In the genomic region with DNA sequence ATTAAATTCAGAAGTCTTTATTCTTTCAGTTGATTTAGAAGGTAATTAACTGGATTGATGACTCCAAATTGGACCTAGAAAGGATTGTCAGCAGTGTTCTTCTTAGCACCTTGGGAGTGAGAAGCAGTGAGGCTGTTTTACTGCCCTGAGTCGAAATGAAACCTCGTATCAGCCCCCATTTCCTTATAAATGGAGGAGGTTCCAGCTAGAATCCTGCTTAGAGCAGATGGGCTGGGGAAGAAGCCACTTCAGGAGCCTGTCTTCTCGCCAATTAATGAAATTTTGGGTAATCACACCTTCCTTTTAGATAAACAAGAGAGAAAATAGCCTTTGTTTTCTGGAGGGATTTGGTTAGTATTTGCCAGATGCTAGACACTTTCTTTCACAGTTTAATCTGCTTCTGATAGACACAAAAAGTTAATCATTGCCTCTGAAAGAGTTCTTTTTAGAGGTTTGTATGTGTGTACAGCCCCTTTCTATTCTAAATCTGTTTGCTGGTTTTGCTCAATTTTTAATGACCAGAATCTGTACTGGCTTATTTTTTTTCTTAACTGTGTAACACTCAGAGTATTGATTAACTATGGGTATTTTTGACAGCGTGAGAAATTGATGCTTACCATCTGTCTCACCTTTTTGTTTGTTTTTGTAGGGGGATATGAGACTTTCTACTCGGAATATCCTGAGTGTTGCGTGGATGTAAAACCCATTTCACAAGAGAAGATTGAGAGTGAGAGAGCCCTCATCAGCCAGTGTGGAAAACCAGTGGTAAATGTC, we compare ENCODE assay signal across 7 cellular contexts. TPM values are rescaled to one million over a fixed set of nuclear protein-coding genes. Genes with fewer than 3 reads are reported as not detected.
A peak's percentile ranks its signal among the peaks of the same experiment; 100 is the strongest.
DNase-seq lines count a peak whose midpoint lies in the region; ATAC-seq, FAIRE-seq and TF ChIP-seq lines count a peak whose summit lies in the region.

No MANE protein-coding gene starts in this region.

- BruUV-seq in PC-3 (replicated peaks; lab: Mats Ljungman, UMichigan) = no TSS peak

- ATAC-seq in PC-3 = no peak
- ATAC-seq in mucosa of descending colon = no peak

- peak overlapping the region; percentile 87 for H3K4me2 ChIP-seq in PC-3 (ENCODE audit: low read length)

- TF ChIP-seq CTCF in PC-3 (conservative IDR thresholded peaks at IDR 0.05; ENCODE audit: low read depth, low read length) (no peak), mucosa of descending colon (IDR thresholded peaks at IDR 0.05) (no peak), D721Med (IDR thresholded peaks at IDR 0.05; ENCODE audit: insufficient read depth, missing control alignments) (no peak), GM13976 (IDR thresholded peaks at IDR 0.05; ENCODE audit: borderline replicate concordance, control extremely low read depth, extremely low read depth, insufficient read depth, missing control alignments) (no peak)

- POLR2A ChIA-PET in PC-3 (lab: Charles Lee; ENCODE audit: unreplicated experiment) = interaction anchor here (0.5 to 0.7 kb wide), 3 partner anchors 11 to 107 kb away, joined by 3 read pairs; no protein-coding TSS in a partner anchor

- H3K4me1 ChIP-seq in PC-3 (ENCODE audit: insufficient read depth, low read length) (peaks cover 36% of the 10 kb centered on the region), endocrine pancreas (ENCODE audit: control insufficient read depth, insufficient read depth, low read length) (peaks cover 12% of the 10 kb centered on the region), mucosa of descending colon (ENCODE audit: low read depth) (peaks cover 21% of the 10 kb centered on the region)

- H2AFZ ChIP-seq in PC-3 (ENCODE audit: low read length) = no peak overlapping the region

- peak; percentile 51 for TF ChIP-seq POLR2A in GM19099 (IDR thresholded peaks at IDR 0.05; ENCODE audit: extremely low read depth, insufficient read length, low read depth)

- no peak for FAIRE-seq in D721Med (lab: Jason Lieb, UNC)

- H3K9me3 ChIP-seq in PC-3 (ENCODE audit: low read length) (no peaks in the 10 kb centered on the region), endocrine pancreas (ENCODE audit: control insufficient read depth, low read length) (no peaks in the 10 kb centered on the region), mucosa of descending colon (no peaks in the 10 kb centered on the region)

- H4K20me1 ChIP-seq in PC-3 (ENCODE audit: low read length) = peaks cover 90% of the 10 kb centered on the region

- H3K36me3 ChIP-seq in PC-3 (ENCODE audit: low read depth, low read length) = peaks cover 88% of the 10 kb centered on the region
- no peaks in the 10 kb centered on the region for H3K36me3 ChIP-seq in endocrine pancreas (ENCODE audit: control insufficient read depth, insufficient read depth, low read length)
- H3K36me3 ChIP-seq in mucosa of descending colon (ENCODE audit: low read depth) = no peaks in the 10 kb centered on the region

- intact Hi-C loops in PC-3 (cut with micrococcal nuclease) = no loop called here
- intact Hi-C loops in mucosa of descending colon (cut with DNase I, micrococcal nuclease) = no loop called here

- H3K4me3 ChIP-seq in PC-3 (ENCODE audit: low read length) (peak overlapping the region; percentile 96), endocrine pancreas (ENCODE audit: control insufficient read depth, insufficient read depth, low read length) (peak overlapping the region; percentile 50), skin epidermis (peak overlapping the region in 1 of 7 experiments; percentile 9), mucosa of descending colon (no peak overlapping the region)

- H3K9ac ChIP-seq in PC-3 (ENCODE audit: low read length) (peak overlapping the region; percentile 99; the same call in 1 of the 2 replicates), endocrine pancreas (ENCODE audit: control insufficient read depth, insufficient read depth, low read length) (peak overlapping the region; percentile 23)

- no peaks in the 10 kb centered on the region for H3K9me2 ChIP-seq in PC-3 (replicated peaks; ENCODE audit: low read length)

- H3K27ac ChIP-seq in PC-3 (ENCODE audit: low read length) (no peak overlapping the region), skin epidermis (peak overlapping the region in 14 of 21 experiments; percentile 0 to 95 (median 62))

- CTCF ChIA-PET in PC-3 (lab: Charles Lee) = no interaction called here

- no peak for DNase-seq in PC-3
- no peak for DNase-seq in mucosa of descending colon
- no peak for DNase-seq in D721Med (ENCODE audit: insufficient read length, low spot score)
- DNase-seq in GM13976 (ENCODE audit: low spot score) = no peak

- H3K79me2 ChIP-seq in PC-3 (ENCODE audit: low read length) = peaks cover 96% of the 10 kb centered on the region

- H3F3A ChIP-seq in PC-3 (ENCODE audit: low read length, unreplicated experiment) = no peaks in the 10 kb centered on the region

- H3K27me3 ChIP-seq in PC-3 (ENCODE audit: low read length) = no peaks in the 10 kb centered on the region
- no peaks in the 10 kb centered on the region for H3K27me3 ChIP-seq in endocrine pancreas (ENCODE audit: control insufficient read depth, insufficient read depth, low read length)

- in situ Hi-C loops in GM13976 (cut with MboI; ENCODE audit: low sequenced_read_pairs, unreplicated experiment) = no loop called here

RNA-seq across cellular contexts. Expression of gene DUSP5, which starts 4.6 kb away (rescaled TPM):
- total RNA-seq in PC-3 (2014; rRNA removed) = 205 and 206 TPM in 2 replicates
- 10 to 100 TPM; 21.5 to 40.1 (median 23.9) TPM for total RNA-seq in mucosa of descending colon
